ENCODE assay signal across 19 cellular contexts in genomic region chr5:10648806-10649517, GRCh38.
A peak's percentile ranks its signal among the peaks of the same experiment; 100 is the strongest.
DNase-seq lines count a peak whose midpoint lies in the region; ATAC-seq and TF ChIP-seq lines count a peak whose summit lies in the region.
"Had no signal": no experiment of that assay in that cellular context is flagged by ENCODE, and none has a peak within 500 bp of the region (broad histone marks: within the 10 kb centered on the region; RNA-seq: fewer than 3 reads in every experiment).

No MANE protein-coding gene starts in this region.

- peak; percentile 24 for DNase-seq in activated CD4-positive, CD25-positive, alpha-beta regulatory T cell treated with anti-CD3 and anti-CD28 coated beads, Interleukin-2, amount 50 U/mL, for 72 hours
- DNase-seq in activated B cell treated with CpG ODN at 0.5 μM for 24 hours (peak; percentile 15), posterior vena cava (ENCODE audit: low spot score) (peak; percentile 80), LoVo (ENCODE audit: low spot score) (no peak), NCI-H2081 (lab: John Stamatoyannopoulos, UW) (no peak), mammary epithelial cell (no peak), NCI-H748 treated with DMSO at 0.1 percent for 48 hours (lab: John Stamatoyannopoulos, UW) (no peak)
- DNase-seq: AML-193; CD4-positive, alpha-beta T cell; HFFc6; IMR-90; NCI-H1092; NCI-H2081 treated with DMSO at 0.1 percent for 48 hours; NK-92 treated with Interleukin-12 subunit alpha and Interleukin-12 subunit beta, amount 100 ng/mL, for 24 hours; SW 1271 had no signal

- no peaks in the 10 kb centered on the region for H3K79me2 ChIP-seq in mammary epithelial cell (ENCODE audit: insufficient read depth, low read length)

- TF ChIP-seq CTCF in activated B cell treated with CpG ODN at 0.5 μM for 24 hours (IDR thresholded peaks at IDR 0.05), result no peak
- no peak for TF ChIP-seq CTCF in mammary epithelial cell (conservative IDR thresholded peaks at IDR 0.05 in 1 of 2, IDR thresholded peaks at IDR 0.05 in 1 of 2; ENCODE audit: extremely low read depth in 1 of 2, insufficient read depth in 1 of 2, low read depth in 1 of 2, low read length in 2 of 2)

- no peaks in the 10 kb centered on the region for H3K27me3 ChIP-seq in mammary epithelial cell (ENCODE audit: insufficient read depth, low read length)
- H3K27me3 ChIP-seq: Peyer's patch had no signal

- intact Hi-C loops in activated B cell treated with CpG ODN at 0.5 μM for 24 hours (cut with micrococcal nuclease), result no loop called here
- intact Hi-C loops in posterior vena cava (cut with DNase I), result no loop called here
- intact Hi-C loops in mammary epithelial cell (cut with micrococcal nuclease), result no loop called here

- peaks cover 63% of the 10 kb centered on the region for H3K36me3 Mint-ChIP-seq in activated B cell treated with CpG ODN at 0.5 μM for 24 hours (ENCODE audit: low read depth)

- 77% methylated on average over 12 of the region's 46 CpGs for WGBS in mammary epithelial cell (ENCODE audit: low coverage, missing lambda C conversion rate)

- H3K36me3 ChIP-seq in mammary epithelial cell (ENCODE audit: insufficient read depth, low read length), result no peaks in the 10 kb centered on the region
- H3K36me3 ChIP-seq: Peyer's patch had no signal

- CTCF ChIA-PET in activated B cell treated with CpG ODN at 0.5 μM for 24 hours (lab: Charles Lee) (no interaction called here), mammary epithelial cell (lab: Charles Lee; ENCODE audit: low non-redundant PET) (no interaction called here)

- in situ Hi-C loops in mammary epithelial cell (cut with MboI; ENCODE audit: low sequenced_read_pairs in 2 of 2), result no loop called here

- H3K9ac ChIP-seq in mammary epithelial cell (ENCODE audit: insufficient read depth, low read length), result no peak overlapping the region

- H3K4me1 ChIP-seq in mammary epithelial cell (ENCODE audit: insufficient read depth, low read length), result no peaks in the 10 kb centered on the region
- H3K4me1 ChIP-seq: Peyer's patch had no signal

- dilution Hi-C loops in mammary epithelial cell (cut with HindIII; ENCODE audit: low sequenced_read_pairs), result no loop called here

- H3K4me2 ChIP-seq in mammary epithelial cell (ENCODE audit: insufficient read depth, low read depth, low read length), result no peak overlapping the region

- peaks cover 25% of the 10 kb centered on the region for H3K4me1 Mint-ChIP-seq in activated B cell treated with CpG ODN at 0.5 μM for 24 hours

- POLR2A ChIA-PET in activated B cell treated with CpG ODN at 0.5 μM for 24 hours (lab: Charles Lee), result no interaction called here

- H3K27ac ChIP-seq in mammary epithelial cell (ENCODE audit: insufficient read depth, low read depth, low read length), result no peak overlapping the region
- H3K27ac ChIP-seq: 22Rv1, HL-60, Peyer's patch had no signal

- H3K4me3 ChIP-seq in mammary epithelial cell (replicated peaks in 1 of 3; ENCODE audit: insufficient read depth in 1 of 3, low read depth in 2 of 3, low read length in 3 of 3), result no peak overlapping the region
- H3K4me3 ChIP-seq: Peyer's patch had no signal

- H3K9me3 Mint-ChIP-seq in activated B cell treated with CpG ODN at 0.5 μM for 24 hours, result no peaks in the 10 kb centered on the region
- H3K9me3 Mint-ChIP-seq: CD4-positive, alpha-beta T cell; HFFc6 had no signal

- ATAC-seq in activated CD4-positive, CD25-positive, alpha-beta regulatory T cell treated with anti-CD3 and anti-CD28 coated beads, Interleukin-2, amount 50 U/mL, for 24 hours, result no peak
- no peak for ATAC-seq in activated B cell treated with CpG ODN at 0.5 μM for 24 hours (ENCODE audit: low read depth)

- no peaks in the 10 kb centered on the region for H3K27me3 Mint-ChIP-seq in activated B cell treated with CpG ODN at 0.5 μM for 24 hours

- no peak overlapping the region for H3K27ac Mint-ChIP-seq in activated B cell treated with CpG ODN at 0.5 μM for 24 hours
- H3K27ac Mint-ChIP-seq: CD4-positive, alpha-beta T cell; HFFc6 had no signal

- H2AFZ ChIP-seq in mammary epithelial cell (ENCODE audit: low read depth, low read length), result no peak overlapping the region

- no peaks in the 10 kb centered on the region for H3K9me3 ChIP-seq in mammary epithelial cell (replicated peaks; ENCODE audit: insufficient read depth, low read length)
- H3K9me3 ChIP-seq: Peyer's patch had no signal

- BruUV-seq in mammary epithelial cell (replicated peaks; lab: Mats Ljungman, UMichigan), result no TSS peak

- H4K20me1 ChIP-seq in mammary epithelial cell (ENCODE audit: insufficient read depth, low read length), result no peaks in the 10 kb centered on the region

- H3K4me3 Mint-ChIP-seq in activated B cell treated with CpG ODN at 0.5 μM for 24 hours, result no peak overlapping the region
- H3K4me3 Mint-ChIP-seq: CD4-positive, alpha-beta T cell; HFFc6 had no signal

Comparison
In these comparisons a context has a peak if more than half of its experiments do, and no peak if none do; other contexts are left out.
1. DNase-seq: peak in activated CD4-positive, CD25-positive, alpha-beta regulatory T cell treated with anti-CD3 and anti-CD28 coated beads, Interleukin-2, amount 50 U/mL, for 72 hours (single experiment), activated B cell treated with CpG ODN at 0.5 μM for 24 hours (single experiment) and posterior vena cava (single experiment); none in LoVo (single experiment), NCI-H2081 (0 of 2), mammary epithelial cell (single experiment) and NCI-H748 treated with DMSO at 0.1 percent for 48 hours (single experiment).